30 cellular contexts compared by ENCODE assay signal in the genomic region with DNA sequence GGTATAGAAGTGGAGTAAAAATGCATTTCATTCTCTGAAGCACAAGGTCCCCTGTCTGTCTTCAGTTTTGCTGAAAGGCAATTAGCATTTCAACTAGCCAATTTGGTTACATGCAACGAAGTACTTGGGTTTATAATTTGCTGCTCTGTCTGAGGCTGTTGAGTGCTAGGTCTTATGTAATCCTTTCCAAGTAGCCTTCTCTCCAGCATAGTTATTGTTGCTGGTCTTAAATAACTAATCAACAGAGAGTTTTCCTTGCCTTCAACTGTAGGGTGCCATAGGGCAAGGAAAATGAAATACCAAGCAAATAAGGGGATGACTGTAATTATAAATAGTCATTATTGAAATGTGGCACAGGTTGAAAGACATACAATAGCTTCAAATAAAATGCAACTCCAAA. TPM values are rescaled to one million over a fixed set of nuclear protein-coding genes. Genes with fewer than 3 reads are reported as not detected.
A peak's percentile ranks its signal among the peaks of the same experiment; 100 is the strongest.
DNase-seq lines count a peak whose midpoint lies in the region; ATAC-seq and TF ChIP-seq lines count a peak whose summit lies in the region.
"Had no signal": no experiment of that assay in that cellular context is flagged by ENCODE, and none has a peak within 500 bp of the region (broad histone marks: within the 10 kb centered on the region; RNA-seq: fewer than 3 reads in every experiment).

No MANE protein-coding gene starts in this region.

- H3K9me3 ChIP-seq in neural cell (ENCODE audit: low read length) = no peaks in the 10 kb centered on the region
- H3K9me3 ChIP-seq in stomach = no peaks in the 10 kb centered on the region
- H3K9me3 ChIP-seq: left lung, Peyer's patch, right atrium auricular region had no signal

- H3K27me3 ChIP-seq in neural cell (ENCODE audit: insufficient read depth, low read depth, low read length) (peaks cover 16% of the 10 kb centered on the region), stomach (peaks cover 0 to 44% (median 31%) of the 10 kb centered on the region in 3 donors)

- H3K36me3 ChIP-seq in neural cell (ENCODE audit: insufficient read depth, low read length) = no peaks in the 10 kb centered on the region
- H3K36me3 ChIP-seq in stomach = no peaks in the 10 kb centered on the region
- H3K36me3 ChIP-seq: left lung, Peyer's patch, right atrium auricular region had no signal

- H3K4me3 ChIP-seq in neural cell (ENCODE audit: low read length) = peak overlapping the region; percentile 14
- H3K4me3 ChIP-seq in stomach = no peak overlapping the region
- H3K4me3 ChIP-seq: GM23248, left lung, Peyer's patch, right atrium auricular region had no signal

- H3K9me2 ChIP-seq in neural cell (ENCODE audit: insufficient read depth, low read length) = no peaks in the 10 kb centered on the region

- no peak overlapping the region for H3K27ac ChIP-seq in neural cell (ENCODE audit: low read length)
- H3K27ac ChIP-seq in stomach = no peak overlapping the region
- H3K27ac ChIP-seq: GM23248, HL-60, left lung, Peyer's patch, right atrium auricular region had no signal

- no peak overlapping the region for H3K9ac ChIP-seq in neural cell (ENCODE audit: low read length)
- H3K9ac ChIP-seq: GM23248 had no signal

- no peaks in the 10 kb centered on the region for H4K20me1 ChIP-seq in neural cell (ENCODE audit: insufficient read depth)

- peaks cover 31% of the 10 kb centered on the region for H3K79me2 ChIP-seq in neural cell (replicated peaks; ENCODE audit: insufficient read depth, low read length)

- ATAC-seq in HG02623 (IDR thresholded peaks at IDR 0.05; ENCODE audit: unreplicated experiment) = no peak
- ATAC-seq: activated T-cell treated with anti-CD3 and anti-CD28 coated beads, Interleukin-2, amount 50 U/mL, for 72 hours; left lung; stimulated activated naive CD8-positive, alpha-beta T cell treated with anti-CD3 and anti-CD28 coated beads, Interleukin-15, amount 100 ng/mL, for 72 hours had no signal

- TF ChIP-seq EP300 in neural cell (conservative IDR thresholded peaks at IDR 0.05; ENCODE audit: poor library complexity, severe bottlenecking) (no peak), stomach (IDR thresholded peaks at IDR 0.05) (no peak)

- DNase-seq in NCI-H2081 (lab: John Stamatoyannopoulos, UW) (peak; percentile 17 to 74), NCI-H2081 treated with DMSO at 0.1 percent for 48 hours (lab: John Stamatoyannopoulos, UW) (no peak), NCI-H1930 (lab: John Stamatoyannopoulos, UW) (peak; percentile 69 to 81), NCI-H82 (lab: John Stamatoyannopoulos, UW) (peak; percentile 85), stomach (no peak), NCI-H187 treated with DMSO at 0.1 percent for 48 hours (lab: John Stamatoyannopoulos, UW) (no peak)
- DNase-seq: activated CD4-positive, alpha-beta memory T cell treated with anti-CD3 and anti-CD28 coated beads for 36 hours; activated CD4-positive, CD25-positive, alpha-beta regulatory T cell treated with anti-CD3 and anti-CD28 coated beads, Interleukin-2, amount 50 U/mL, for 72 hours; activated T-cell treated with anti-CD3 and anti-CD28 coated beads, Interleukin-2, amount 50 U/mL, for 72 hours; AML-193; Calu3; CD4-positive, CD25-positive, alpha-beta regulatory T cell; central memory CD4-positive, alpha-beta T cell; cortex of kidney; EL; GM23248; islet precursor cell; left lung; mesendoderm; NCI-H146; NCI-H2227 treated with DMSO at 0.1 percent for 48 hours; Peyer's patch; SHP77 treated with DMSO at 0.1 percent for 48 hours; stimulated activated CD4-positive, alpha-beta T cell treated with anti-CD3 and anti-CD28 coated beads, Interleukin-2, amount 100 ng/mL, for 24 hours; stimulated activated naive CD8-positive, alpha-beta T cell treated with anti-CD3 and anti-CD28 coated beads, Interleukin-15, amount 100 ng/mL, for 72 hours; T-helper 2 cell had no signal

- H2AFZ ChIP-seq in neural cell (ENCODE audit: low read depth, low read length) = no peak overlapping the region
- H2AFZ ChIP-seq: GM23248 had no signal

- intact Hi-C loops in stomach (cut with DNase I; ENCODE audit: low total_unique reads) = no loop called here

- no peak overlapping the region for H3K4me2 ChIP-seq in neural cell (ENCODE audit: low read length)

- no peak for TF ChIP-seq RAD21 in neural cell (conservative IDR thresholded peaks at IDR 0.05)

- H3F3A ChIP-seq in neural cell (ENCODE audit: insufficient read depth, low read length, poor library complexity, severe bottlenecking) = no peaks in the 10 kb centered on the region

- WGBS in stomach, 5 donors = 43 to 69% (median 54%) methylated on average over 1 of the region's 1 CpG

- no peak for TF ChIP-seq CTCF in neural cell (IDR thresholded peaks at IDR 0.05; ENCODE audit: poor library complexity, severe bottlenecking)
- no peak for TF ChIP-seq CTCF in stomach (IDR thresholded peaks at IDR 0.05)

- TF ChIP-seq POLR2A in stomach (IDR thresholded peaks at IDR 0.05) = no peak

- H3K4me1 ChIP-seq in stomach = peaks cover 8 to 11% (median 11%) of the 10 kb centered on the region in 4 donors

TF ChIP-seq in neural cell, 6 proteins besides CTCF, POLR2A, EP300 and RAD21:
- TF ChIP-seq TAF1 (IDR thresholded peaks at IDR 0.05; ENCODE audit: low read depth) = no peak

RNA-seq across cellular contexts. Expression of gene ADGRV1, which starts 4.6 kb away (rescaled TPM):
- polyA plus RNA-seq in neural cell (3.3 and 3.7 TPM in 2 replicates), stomach (1 to 10 TPM in 2 of 3 donors, under 1 TPM in 1; 0.75 to 5.7 (median 2.6) TPM)
- 20.2 and 34.6 TPM in 2 replicates for polyA minus RNA-seq in neural cell
- 10 to 100 TPM in 1 of 5 donors, 1 to 10 TPM in 4; 1.4 to 10.3 (median 5.3) TPM for total RNA-seq in stomach
- total RNA-seq: GM23248 had no signal
- polyA plus RNA-seq: GM23248 had no signal

RNA-seq across cellular contexts. Expression of gene LYSMD3, which starts 33.8 kb away (rescaled TPM):
- polyA plus RNA-seq in neural cell (10.3 and 11.1 TPM in 2 replicates), stomach (1 to 10 TPM; 3.9 to 6.3 (median 6.0) TPM)
- polyA minus RNA-seq in neural cell = 22.2 and 27.3 TPM in 2 replicates
- 10 to 100 TPM in 2 of 5 donors, 1 to 10 TPM in 3; 7.6 to 27.0 (median 8.1) TPM for total RNA-seq in stomach

Comparison
In these comparisons a context has a peak if more than half of its experiments do, and no peak if none do; other contexts are left out.
1. DNase-seq: peak in NCI-H2081 (2 of 2), NCI-H1930 (2 of 2) and NCI-H82 (single experiment); none in NCI-H2081 treated with DMSO at 0.1 percent for 48 hours (single experiment), stomach (single experiment) and NCI-H187 treated with DMSO at 0.1 percent for 48 hours (single experiment).